20 cellular contexts compared by ENCODE assay signal in the genomic region with DNA sequence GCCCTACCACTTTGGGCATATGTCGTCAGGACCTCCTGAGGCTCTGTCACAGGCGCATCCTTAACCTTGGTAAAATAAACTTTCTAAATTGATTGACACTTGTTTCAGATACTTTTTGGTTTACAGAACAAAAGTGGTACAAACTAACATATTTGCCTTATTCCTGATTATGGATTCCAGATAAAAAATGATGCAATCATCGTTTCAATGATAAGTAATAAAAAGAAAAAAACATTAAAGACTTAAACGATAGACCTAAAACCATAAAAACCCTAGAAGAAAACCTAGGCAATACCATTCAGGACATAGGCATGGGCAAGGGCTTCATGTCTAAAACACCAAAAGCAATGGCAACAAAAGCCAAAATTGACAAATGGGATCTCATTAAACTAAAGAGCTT. TPM values are rescaled to one million over a fixed set of nuclear protein-coding genes. Genes with fewer than 3 reads are reported as not detected.
"Had no signal": no experiment of that assay in that cellular context is flagged by ENCODE, and none has a peak within 500 bp of the region (broad histone marks: within the 10 kb centered on the region; RNA-seq: fewer than 3 reads in every experiment).

No MANE protein-coding gene starts in this region.

RNA-seq across cellular contexts. Expression of gene CRISP2, which starts 10.6 kb away (rescaled TPM):
- total RNA-seq: activated naive CD4-positive, alpha-beta T cell treated with anti-CD3 and anti-CD28 coated beads for 36 hours; activated naive CD4-positive, alpha-beta T cell treated with anti-CD3 and anti-CD28 coated beads, Interleukin-2, amount 50 U/mL, for 72 hours; activated naive CD8-positive, alpha-beta T cell treated with anti-CD3 and anti-CD28 coated beads for 36 hours; activated naive CD8-positive, alpha-beta T cell treated with anti-CD3 and anti-CD28 coated beads, Interleukin-2, amount 10 ng/mL, durations not matched to agents 7 days and 5 days; activated T-cell treated with anti-CD3 and anti-CD28 coated beads, Interleukin-2, amount 50 U/mL, for 4 hours; activated T-cell treated with anti-CD3 and anti-CD28 coated beads, Interleukin-2, amount 50 U/mL, for 72 hours; activated T-helper 1 cell treated with anti-CD3 and anti-CD28 coated beads, Interleukin-12 subunit alpha, Interleukin-12 subunit beta, Interleukin-2, Interleukin-4 antibody, amounts not matched to agents 30 ng/mL and 10 ng/mL and 1 ng/mL, durations not matched to agents 14 hours and 24 hours and 36 hours; activated T-helper 17 cell treated with anti-CD3 and anti-CD28 coated beads, Interleukin-2, amount 50 U/mL, for 72 hours; activated T-helper 2 cell treated with anti-CD3 and anti-CD28 coated beads, Interferon-gamma antibody, Interleukin-2, Interleukin-4, amounts not matched to agents 10 μg/mL and 5 μg/mL and 100 μg/mL, durations not matched to agents 14 hours and 24 hours and 36 hours; adrenal gland; aorta; ascending aorta; astrocyte; body of pancreas; bronchial epithelial cell; cardiac muscle cell; cardiac septum; chondrocyte had no signal
- polyA plus RNA-seq: adipose tissue, adrenal gland, aorta, cardiac muscle cell had no signal

RNA-seq across cellular contexts. Expression of gene CRISP3, which starts 20.3 kb away (rescaled TPM):
- total RNA-seq: activated naive CD4-positive, alpha-beta T cell treated with anti-CD3 and anti-CD28 coated beads for 36 hours; activated naive CD4-positive, alpha-beta T cell treated with anti-CD3 and anti-CD28 coated beads, Interleukin-2, amount 50 U/mL, for 72 hours; activated naive CD8-positive, alpha-beta T cell treated with anti-CD3 and anti-CD28 coated beads for 36 hours; activated naive CD8-positive, alpha-beta T cell treated with anti-CD3 and anti-CD28 coated beads, Interleukin-2, amount 10 ng/mL, durations not matched to agents 7 days and 5 days; activated T-cell treated with anti-CD3 and anti-CD28 coated beads, Interleukin-2, amount 50 U/mL, for 4 hours; activated T-cell treated with anti-CD3 and anti-CD28 coated beads, Interleukin-2, amount 50 U/mL, for 72 hours; activated T-helper 1 cell treated with anti-CD3 and anti-CD28 coated beads, Interleukin-12 subunit alpha, Interleukin-12 subunit beta, Interleukin-2, Interleukin-4 antibody, amounts not matched to agents 30 ng/mL and 10 ng/mL and 1 ng/mL, durations not matched to agents 14 hours and 24 hours and 36 hours; activated T-helper 17 cell treated with anti-CD3 and anti-CD28 coated beads, Interleukin-2, amount 50 U/mL, for 72 hours; activated T-helper 2 cell treated with anti-CD3 and anti-CD28 coated beads, Interferon-gamma antibody, Interleukin-2, Interleukin-4, amounts not matched to agents 10 μg/mL and 5 μg/mL and 100 μg/mL, durations not matched to agents 14 hours and 24 hours and 36 hours; adrenal gland; aorta; ascending aorta; astrocyte; cardiac muscle cell; cerebellum; chondrocyte had no signal
- polyA plus RNA-seq: cardiac muscle cell had no signal
